In the genomic region with DNA sequence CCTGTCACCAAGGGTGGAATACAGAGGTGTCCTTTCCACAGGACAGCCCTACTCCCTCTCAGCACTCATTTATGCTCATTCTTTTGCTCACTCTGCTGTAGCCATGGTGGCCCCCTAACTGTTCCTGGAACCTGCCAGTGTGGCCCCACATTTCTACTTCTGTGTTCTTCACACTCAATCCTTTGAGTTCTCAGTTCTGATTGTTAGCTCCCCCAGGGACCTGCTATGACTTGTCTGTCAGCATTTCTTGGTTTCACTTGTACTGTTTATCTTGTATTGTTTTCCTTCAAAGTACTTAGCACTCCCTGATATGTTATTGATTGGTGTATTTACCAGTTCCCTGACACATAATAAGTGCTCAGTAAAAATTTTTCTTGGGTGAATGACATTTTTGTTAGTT, we compare ENCODE assay signal across 12 cellular contexts. TPM values are rescaled to one million over a fixed set of nuclear protein-coding genes. Genes with fewer than 3 reads are reported as not detected.
A peak's percentile ranks its signal among the peaks of the same experiment; 100 is the strongest.
DNase-seq lines count a peak whose midpoint lies in the region; ATAC-seq and TF ChIP-seq lines count a peak whose summit lies in the region.
"Had no signal": no experiment of that assay in that cellular context is flagged by ENCODE, and none has a peak within 500 bp of the region (broad histone marks: within the 10 kb centered on the region; RNA-seq: fewer than 3 reads in every experiment).

No MANE protein-coding gene starts in this region.

- H3K4me2 ChIP-seq in PC-9: no peak overlapping the region

- no TSS peak for BruUV-seq in PC-9 (replicated peaks; lab: Mats Ljungman, UMichigan)

- no peak overlapping the region for H3K27ac ChIP-seq in PC-9
- H3K27ac ChIP-seq: esophagus squamous epithelium had no signal

- H3K27me3 ChIP-seq in PC-9 (ENCODE audit: insufficient read depth, low read depth): no peaks in the 10 kb centered on the region
- H3K27me3 ChIP-seq: esophagus squamous epithelium had no signal

- TF ChIP-seq CTCF in activated B cell treated with CpG ODN at 0.5 μM for 24 hours (IDR thresholded peaks at IDR 0.05): no peak
- TF ChIP-seq CTCF in CD14-positive monocyte (IDR thresholded peaks at IDR 0.05): no peak
- no peak for TF ChIP-seq CTCF in PC-9 (conservative IDR thresholded peaks at IDR 0.05)

- no peaks in the 10 kb centered on the region for H3F3A ChIP-seq in PC-9 (ENCODE audit: insufficient read depth, low read depth)

- H3K9me2 ChIP-seq in PC-9 (ENCODE audit: insufficient read depth): no peaks in the 10 kb centered on the region

- no peaks in the 10 kb centered on the region for H4K20me1 ChIP-seq in PC-9 (ENCODE audit: insufficient read depth)

- H3K9me3 Mint-ChIP-seq in activated B cell treated with CpG ODN at 0.5 μM for 24 hours (no peaks in the 10 kb centered on the region), CD14-positive monocyte (no peaks in the 10 kb centered on the region)

- H2AFZ ChIP-seq in PC-9: no peak overlapping the region

- no peaks in the 10 kb centered on the region for H3K79me2 ChIP-seq in PC-9 (ENCODE audit: low read depth)

- H3K36me3 Mint-ChIP-seq in activated B cell treated with CpG ODN at 0.5 μM for 24 hours (ENCODE audit: low read depth): peaks cover 58% of the 10 kb centered on the region
- peaks cover 39 to 42% of the 10 kb centered on the region in 2 donors for H3K36me3 Mint-ChIP-seq in CD14-positive monocyte

- no peak overlapping the region for H3K4me3 ChIP-seq in PC-9
- H3K4me3 ChIP-seq: esophagus squamous epithelium had no signal

- H3K4me1 ChIP-seq in PC-9 (replicated peaks; ENCODE audit: insufficient read depth): no peaks in the 10 kb centered on the region
- H3K4me1 ChIP-seq: esophagus squamous epithelium had no signal

- POLR2A ChIA-PET in activated B cell treated with CpG ODN at 0.5 μM for 24 hours (lab: Charles Lee) (interaction anchor here (1.1 kb wide), 1 partner anchor 15 kb away, joined by 6 read pairs; a partner anchor contains a TSS), PC-9 (lab: Charles Lee; ENCODE audit: unreplicated experiment) (no interaction called here)

- peak; percentile 87 for ATAC-seq in GM18511 (IDR thresholded peaks at IDR 0.05; ENCODE audit: unreplicated experiment)
- ATAC-seq in GM19452 (IDR thresholded peaks at IDR 0.05; ENCODE audit: unreplicated experiment): peak; percentile 74
- peak; percentile 95 for ATAC-seq in HG02973 (IDR thresholded peaks at IDR 0.05; ENCODE audit: unreplicated experiment)
- peak; percentile 31 for ATAC-seq in activated B cell treated with CpG ODN at 0.5 μM for 24 hours (ENCODE audit: low read depth)
- ATAC-seq: HepG2, Right ventricle myocardium inferior had no signal

- H3K4me3 Mint-ChIP-seq in activated B cell treated with CpG ODN at 0.5 μM for 24 hours (no peak overlapping the region), CD14-positive monocyte (no peak overlapping the region)
- H3K4me3 Mint-ChIP-seq: nephron progenitor cell had no signal

- DNase-seq in activated B cell treated with CpG ODN at 0.5 μM for 24 hours: no peak
- DNase-seq in CD14-positive monocyte (ENCODE audit: low spot score): no peak
- DNase-seq in DMS53 (lab: John Stamatoyannopoulos, UW): no peak
- no peak for DNase-seq in PC-9
- no peak for DNase-seq in HuH-7.5 (ENCODE audit: low spot score)
- DNase-seq: esophagus squamous epithelium, nephron progenitor cell had no signal

- peaks cover 6% of the 10 kb centered on the region; the same call in 1 of the 2 replicates for H3K36me3 ChIP-seq in PC-9 (ENCODE audit: low read depth)

- no peaks in the 10 kb centered on the region for H3K9me3 ChIP-seq in PC-9 (ENCODE audit: insufficient read depth, low read depth)
- H3K9me3 ChIP-seq: esophagus squamous epithelium had no signal

- CTCF ChIA-PET in activated B cell treated with CpG ODN at 0.5 μM for 24 hours (lab: Charles Lee) (no interaction called here), PC-9 (lab: Charles Lee) (no interaction called here)

- peaks cover 7% of the 10 kb centered on the region for H3K4me1 Mint-ChIP-seq in activated B cell treated with CpG ODN at 0.5 μM for 24 hours
- peaks cover 3% of the 10 kb centered on the region for H3K4me1 Mint-ChIP-seq in CD14-positive monocyte
- H3K4me1 Mint-ChIP-seq: nephron progenitor cell had no signal

- no peak overlapping the region for H3K27ac Mint-ChIP-seq in activated B cell treated with CpG ODN at 0.5 μM for 24 hours
- peak overlapping the region in 3 of 7 donors; percentile 4 to 75 (median 45) for H3K27ac Mint-ChIP-seq in CD14-positive monocyte
- H3K27ac Mint-ChIP-seq: nephron progenitor cell had no signal

- intact Hi-C loops in activated B cell treated with CpG ODN at 0.5 μM for 24 hours (cut with micrococcal nuclease): no loop called here
- intact Hi-C loops in CD14-positive monocyte (cut with micrococcal nuclease): no loop called here
- intact Hi-C loops in PC-9 (cut with micrococcal nuclease; ENCODE audit: unreplicated experiment): no loop called here

- H3K27me3 Mint-ChIP-seq in activated B cell treated with CpG ODN at 0.5 μM for 24 hours: no peaks in the 10 kb centered on the region
- peaks cover 0 to 5% (median 0%) of the 10 kb centered on the region in 3 donors for H3K27me3 Mint-ChIP-seq in CD14-positive monocyte (ENCODE audit: low read depth in 3 of 3)

RNA-seq across cellular contexts. Expression of a gene that starts 14.9 kb away (rescaled TPM):
- total RNA-seq in activated B cell treated with CpG ODN at 0.5 μM for 24 hours (40.6 and 43.9 TPM in 2 replicates), PC-9 (2021) (68.9 and 87.8 TPM in 2 replicates)
- polyA plus RNA-seq in CD14-positive monocyte: 10 to 100 TPM; 61.1 to 65.9 TPM

RNA-seq across cellular contexts. Expression of a gene that starts 33.1 kb away (rescaled TPM):
- total RNA-seq in activated B cell treated with CpG ODN at 0.5 μM for 24 hours (7.9 and 8.1 TPM in 2 replicates), PC-9 (2021) (not detected in 2 replicates)
- polyA plus RNA-seq in CD14-positive monocyte: under 1 TPM; 0.25 to 0.41 TPM

Comparison
In these comparisons a context has a peak if more than half of its experiments do, and no peak if none do; other contexts are left out.
1. ATAC-seq: peak in every context shown above with its lines; median percentile 95 in HG02973; 87 in GM18511; 74 in GM19452; 31 in activated B cell treated with CpG ODN at 0.5 μM for 24 hours.